In the genomic region with DNA sequence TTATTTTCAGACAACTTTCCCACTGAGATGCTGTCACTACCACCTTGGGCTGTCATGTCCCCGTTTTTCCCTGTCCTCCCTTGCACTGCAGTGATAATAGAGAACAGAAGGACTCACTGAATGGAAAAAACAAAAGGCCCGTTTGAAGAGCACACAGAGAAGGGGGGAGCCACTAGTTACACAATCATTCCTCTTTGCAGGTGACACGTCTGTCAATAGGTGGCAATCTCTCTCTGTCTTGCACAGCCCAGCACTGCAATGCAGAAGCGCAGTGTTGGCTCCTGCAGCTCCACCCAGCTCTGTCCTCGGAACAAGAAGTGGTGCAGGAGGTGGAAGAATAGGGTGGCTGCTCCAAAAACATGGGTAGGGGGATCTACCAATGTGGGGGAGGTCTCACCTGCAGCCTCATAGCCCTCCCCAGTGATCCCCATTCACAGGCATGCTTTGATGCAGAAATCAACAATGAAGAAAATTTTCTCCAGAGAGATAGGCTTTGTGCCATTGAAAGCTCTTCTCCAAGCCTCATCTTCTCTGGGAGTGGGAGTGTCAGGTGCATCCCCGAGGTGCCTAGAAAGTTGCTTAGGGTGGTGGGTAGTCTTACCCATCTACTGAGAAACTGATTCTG, we compare ENCODE assay signal across 1 cellular context.
TF ChIP-seq lines count a peak whose summit lies in the region.

No MANE protein-coding gene starts in this region.

TF ChIP-seq in HepG2, 621 proteins besides CTCF, POLR2A, EP300 and RAD21 (continued from another document and continues in another):
- TF ChIP-seq, protein P1, sequence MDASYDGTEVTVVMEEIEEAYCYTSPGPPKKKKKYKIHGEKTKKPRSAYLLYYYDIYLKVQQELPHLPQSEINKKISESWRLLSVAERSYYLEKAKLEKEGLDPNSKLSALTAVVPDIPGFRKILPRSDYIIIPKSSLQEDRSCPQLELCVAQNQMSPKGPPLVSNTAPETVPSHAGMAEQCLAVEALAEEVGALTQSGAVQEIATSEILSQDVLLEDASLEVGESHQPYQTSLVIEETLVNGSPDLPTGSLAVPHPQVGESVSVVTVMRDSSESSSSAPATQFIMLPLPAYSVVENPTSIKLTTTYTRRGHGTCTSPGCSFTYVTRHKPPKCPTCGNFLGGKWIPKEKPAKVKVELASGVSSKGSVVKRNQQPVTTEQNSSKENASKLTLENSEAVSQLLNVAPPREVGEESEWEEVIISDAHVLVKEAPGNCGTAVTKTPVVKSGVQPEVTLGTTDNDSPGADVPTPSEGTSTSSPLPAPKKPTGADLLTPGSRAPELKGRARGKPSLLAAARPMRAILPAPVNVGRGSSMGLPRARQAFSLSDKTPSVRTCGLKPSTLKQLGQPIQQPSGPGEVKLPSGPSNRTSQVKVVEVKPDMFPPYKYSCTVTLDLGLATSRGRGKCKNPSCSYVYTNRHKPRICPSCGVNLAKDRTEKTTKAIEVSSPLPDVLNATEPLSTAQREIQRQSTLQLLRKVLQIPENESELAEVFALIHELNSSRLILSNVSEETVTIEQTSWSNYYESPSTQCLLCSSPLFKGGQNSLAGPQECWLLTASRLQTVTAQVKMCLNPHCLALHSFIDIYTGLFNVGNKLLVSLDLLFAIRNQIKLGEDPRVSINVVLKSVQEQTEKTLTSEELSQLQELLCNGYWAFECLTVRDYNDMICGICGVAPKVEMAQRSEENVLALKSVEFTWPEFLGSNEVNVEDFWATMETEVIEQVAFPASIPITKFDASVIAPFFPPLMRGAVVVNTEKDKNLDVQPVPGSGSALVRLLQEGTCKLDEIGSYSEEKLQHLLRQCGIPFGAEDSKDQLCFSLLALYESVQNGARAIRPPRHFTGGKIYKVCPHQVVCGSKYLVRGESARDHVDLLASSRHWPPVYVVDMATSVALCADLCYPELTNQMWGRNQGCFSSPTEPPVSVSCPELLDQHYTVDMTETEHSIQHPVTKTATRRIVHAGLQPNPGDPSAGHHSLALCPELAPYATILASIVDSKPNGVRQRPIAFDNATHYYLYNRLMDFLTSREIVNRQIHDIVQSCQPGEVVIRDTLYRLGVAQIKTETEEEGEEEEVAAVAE (CRISPR knock-in tag; IDR thresholded peaks at IDR 0.05; ENCODE audit: borderline replicate concordance), result 0 out of 2 replicates have a peak, but pooled peaks have one; percentile 40
- no peak for TF ChIP-seq NFKB2 (CRISPR knock-in tag; IDR thresholded peaks at IDR 0.05; ENCODE audit: borderline replicate concordance)
- TF ChIP-seq ZNF260 (CRISPR knock-in tag; IDR thresholded peaks at IDR 0.05; ENCODE audit: borderline replicate concordance, low read depth), result no peak
- TF ChIP-seq, protein P2, sequence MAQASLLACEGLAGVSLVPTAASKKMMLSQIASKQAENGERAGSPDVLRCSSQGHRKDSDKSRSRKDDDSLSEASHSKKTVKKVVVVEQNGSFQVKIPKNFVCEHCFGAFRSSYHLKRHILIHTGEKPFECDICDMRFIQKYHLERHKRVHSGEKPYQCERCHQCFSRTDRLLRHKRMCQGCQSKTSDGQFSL (CRISPR knock-in tag; IDR thresholded peaks at IDR 0.05), result peak; percentile 92
- no peak for TF ChIP-seq ZNF768 (CRISPR knock-in tag; IDR thresholded peaks at IDR 0.05)
- TF ChIP-seq KLF13 (CRISPR knock-in tag; IDR thresholded peaks at IDR 0.05), result no peak
- TF ChIP-seq MAFF (IDR thresholded peaks at IDR 0.05; ENCODE audit: low read depth, low read length), result no peak
- TF ChIP-seq, protein P3, sequence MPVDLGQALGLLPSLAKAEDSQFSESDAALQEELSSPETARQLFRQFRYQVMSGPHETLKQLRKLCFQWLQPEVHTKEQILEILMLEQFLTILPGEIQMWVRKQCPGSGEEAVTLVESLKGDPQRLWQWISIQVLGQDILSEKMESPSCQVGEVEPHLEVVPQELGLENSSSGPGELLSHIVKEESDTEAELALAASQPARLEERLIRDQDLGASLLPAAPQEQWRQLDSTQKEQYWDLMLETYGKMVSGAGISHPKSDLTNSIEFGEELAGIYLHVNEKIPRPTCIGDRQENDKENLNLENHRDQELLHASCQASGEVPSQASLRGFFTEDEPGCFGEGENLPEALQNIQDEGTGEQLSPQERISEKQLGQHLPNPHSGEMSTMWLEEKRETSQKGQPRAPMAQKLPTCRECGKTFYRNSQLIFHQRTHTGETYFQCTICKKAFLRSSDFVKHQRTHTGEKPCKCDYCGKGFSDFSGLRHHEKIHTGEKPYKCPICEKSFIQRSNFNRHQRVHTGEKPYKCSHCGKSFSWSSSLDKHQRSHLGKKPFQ (CRISPR knock-in tag; IDR thresholded peaks at IDR 0.05; ENCODE audit: insufficient replicate concordance), result no peak
- TF ChIP-seq, protein P4, sequence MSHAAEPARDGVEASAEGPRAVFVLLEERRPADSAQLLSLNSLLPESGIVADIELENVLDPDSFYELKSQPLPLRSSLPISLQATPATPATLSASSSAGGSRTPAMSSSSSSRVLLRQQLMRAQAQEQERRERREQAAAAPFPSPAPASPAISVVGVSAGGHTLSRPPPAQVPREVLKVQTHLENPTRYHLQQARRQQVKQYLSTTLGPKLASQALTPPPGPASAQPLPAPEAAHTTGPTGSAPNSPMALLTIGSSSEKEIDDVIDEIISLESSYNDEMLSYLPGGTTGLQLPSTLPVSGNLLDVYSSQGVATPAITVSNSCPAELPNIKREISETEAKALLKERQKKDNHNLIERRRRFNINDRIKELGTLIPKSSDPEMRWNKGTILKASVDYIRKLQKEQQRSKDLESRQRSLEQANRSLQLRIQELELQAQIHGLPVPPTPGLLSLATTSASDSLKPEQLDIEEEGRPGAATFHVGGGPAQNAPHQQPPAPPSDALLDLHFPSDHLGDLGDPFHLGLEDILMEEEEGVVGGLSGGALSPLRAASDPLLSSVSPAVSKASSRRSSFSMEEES (CRISPR knock-in tag; IDR thresholded peaks at IDR 0.05), result peak; percentile 35; the same call in 1 of the 2 replicates
- TF ChIP-seq, protein P5, sequence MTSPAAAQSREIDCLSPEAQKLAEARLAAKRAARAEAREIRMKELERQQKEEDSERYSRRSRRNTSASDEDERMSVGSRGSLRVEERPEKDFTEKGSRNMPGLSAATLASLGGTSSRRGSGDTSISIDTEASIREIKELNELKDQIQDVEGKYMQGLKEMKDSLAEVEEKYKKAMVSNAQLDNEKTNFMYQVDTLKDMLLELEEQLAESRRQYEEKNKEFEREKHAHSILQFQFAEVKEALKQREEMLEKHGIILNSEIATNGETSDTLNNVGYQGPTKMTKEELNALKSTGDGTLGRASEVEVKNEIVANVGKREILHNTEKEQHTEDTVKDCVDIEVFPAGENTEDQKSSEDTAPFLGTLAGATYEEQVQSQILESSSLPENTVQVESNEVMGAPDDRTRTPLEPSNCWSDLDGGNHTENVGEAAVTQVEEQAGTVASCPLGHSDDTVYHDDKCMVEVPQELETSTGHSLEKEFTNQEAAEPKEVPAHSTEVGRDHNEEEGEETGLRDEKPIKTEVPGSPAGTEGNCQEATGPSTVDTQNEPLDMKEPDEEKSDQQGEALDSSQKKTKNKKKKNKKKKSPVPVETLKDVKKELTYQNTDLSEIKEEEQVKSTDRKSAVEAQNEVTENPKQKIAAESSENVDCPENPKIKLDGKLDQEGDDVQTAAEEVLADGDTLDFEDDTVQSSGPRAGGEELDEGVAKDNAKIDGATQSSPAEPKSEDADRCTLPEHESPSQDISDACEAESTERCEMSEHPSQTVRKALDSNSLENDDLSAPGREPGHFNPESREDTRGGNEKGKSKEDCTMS (CRISPR knock-in tag; conservative IDR thresholded peaks at IDR 0.05), result no peak
- no peak for TF ChIP-seq ASH2L (IDR thresholded peaks at IDR 0.05; ENCODE audit: insufficient read length, low read depth, low read length)
- peak; percentile 57 for TF ChIP-seq TBX2 (CRISPR knock-in tag; IDR thresholded peaks at IDR 0.05; ENCODE audit: borderline replicate concordance)
- TF ChIP-seq, protein P6, sequence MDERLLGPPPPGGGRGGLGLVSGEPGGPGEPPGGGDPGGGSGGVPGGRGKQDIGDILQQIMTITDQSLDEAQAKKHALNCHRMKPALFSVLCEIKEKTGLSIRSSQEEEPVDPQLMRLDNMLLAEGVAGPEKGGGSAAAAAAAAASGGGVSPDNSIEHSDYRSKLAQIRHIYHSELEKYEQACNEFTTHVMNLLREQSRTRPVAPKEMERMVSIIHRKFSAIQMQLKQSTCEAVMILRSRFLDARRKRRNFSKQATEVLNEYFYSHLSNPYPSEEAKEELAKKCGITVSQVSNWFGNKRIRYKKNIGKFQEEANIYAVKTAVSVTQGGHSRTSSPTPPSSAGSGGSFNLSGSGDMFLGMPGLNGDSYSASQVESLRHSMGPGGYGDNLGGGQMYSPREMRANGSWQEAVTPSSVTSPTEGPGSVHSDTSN (CRISPR knock-in tag; IDR thresholded peaks at IDR 0.05), result 0 out of 2 replicates have a peak, but pooled peaks have one; percentile 39
- TF ChIP-seq, protein P7, sequence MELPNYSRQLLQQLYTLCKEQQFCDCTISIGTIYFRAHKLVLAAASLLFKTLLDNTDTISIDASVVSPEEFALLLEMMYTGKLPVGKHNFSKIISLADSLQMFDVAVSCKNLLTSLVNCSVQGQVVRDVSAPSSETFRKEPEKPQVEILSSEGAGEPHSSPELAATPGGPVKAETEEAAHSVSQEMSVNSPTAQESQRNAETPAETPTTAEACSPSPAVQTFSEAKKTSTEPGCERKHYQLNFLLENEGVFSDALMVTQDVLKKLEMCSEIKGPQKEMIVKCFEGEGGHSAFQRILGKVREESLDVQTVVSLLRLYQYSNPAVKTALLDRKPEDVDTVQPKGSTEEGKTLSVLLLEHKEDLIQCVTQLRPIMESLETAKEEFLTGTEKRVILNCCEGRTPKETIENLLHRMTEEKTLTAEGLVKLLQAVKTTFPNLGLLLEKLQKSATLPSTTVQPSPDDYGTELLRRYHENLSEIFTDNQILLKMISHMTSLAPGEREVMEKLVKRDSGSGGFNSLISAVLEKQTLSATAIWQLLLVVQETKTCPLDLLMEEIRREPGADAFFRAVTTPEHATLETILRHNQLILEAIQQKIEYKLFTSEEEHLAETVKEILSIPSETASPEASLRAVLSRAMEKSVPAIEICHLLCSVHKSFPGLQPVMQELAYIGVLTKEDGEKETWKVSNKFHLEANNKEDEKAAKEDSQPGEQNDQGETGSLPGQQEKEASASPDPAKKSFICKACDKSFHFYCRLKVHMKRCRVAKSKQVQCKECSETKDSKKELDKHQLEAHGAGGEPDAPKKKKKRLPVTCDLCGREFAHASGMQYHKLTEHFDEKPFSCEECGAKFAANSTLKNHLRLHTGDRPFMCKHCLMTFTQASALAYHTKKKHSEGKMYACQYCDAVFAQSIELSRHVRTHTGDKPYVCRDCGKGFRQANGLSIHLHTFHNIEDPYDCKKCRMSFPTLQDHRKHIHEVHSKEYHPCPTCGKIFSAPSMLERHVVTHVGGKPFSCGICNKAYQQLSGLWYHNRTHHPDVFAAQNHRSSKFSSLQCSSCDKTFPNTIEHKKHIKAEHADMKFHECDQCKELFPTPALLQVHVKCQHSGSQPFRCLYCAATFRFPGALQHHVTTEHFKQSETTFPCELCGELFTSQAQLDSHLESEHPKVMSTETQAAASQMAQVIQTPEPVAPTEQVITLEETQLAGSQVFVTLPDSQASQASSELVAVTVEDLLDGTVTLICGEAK (IDR thresholded peaks at IDR 0.05), result no peak
- TF ChIP-seq, protein P7 (CRISPR knock-in tag; IDR thresholded peaks at IDR 0.05), result no peak
- TF ChIP-seq, protein P8, sequence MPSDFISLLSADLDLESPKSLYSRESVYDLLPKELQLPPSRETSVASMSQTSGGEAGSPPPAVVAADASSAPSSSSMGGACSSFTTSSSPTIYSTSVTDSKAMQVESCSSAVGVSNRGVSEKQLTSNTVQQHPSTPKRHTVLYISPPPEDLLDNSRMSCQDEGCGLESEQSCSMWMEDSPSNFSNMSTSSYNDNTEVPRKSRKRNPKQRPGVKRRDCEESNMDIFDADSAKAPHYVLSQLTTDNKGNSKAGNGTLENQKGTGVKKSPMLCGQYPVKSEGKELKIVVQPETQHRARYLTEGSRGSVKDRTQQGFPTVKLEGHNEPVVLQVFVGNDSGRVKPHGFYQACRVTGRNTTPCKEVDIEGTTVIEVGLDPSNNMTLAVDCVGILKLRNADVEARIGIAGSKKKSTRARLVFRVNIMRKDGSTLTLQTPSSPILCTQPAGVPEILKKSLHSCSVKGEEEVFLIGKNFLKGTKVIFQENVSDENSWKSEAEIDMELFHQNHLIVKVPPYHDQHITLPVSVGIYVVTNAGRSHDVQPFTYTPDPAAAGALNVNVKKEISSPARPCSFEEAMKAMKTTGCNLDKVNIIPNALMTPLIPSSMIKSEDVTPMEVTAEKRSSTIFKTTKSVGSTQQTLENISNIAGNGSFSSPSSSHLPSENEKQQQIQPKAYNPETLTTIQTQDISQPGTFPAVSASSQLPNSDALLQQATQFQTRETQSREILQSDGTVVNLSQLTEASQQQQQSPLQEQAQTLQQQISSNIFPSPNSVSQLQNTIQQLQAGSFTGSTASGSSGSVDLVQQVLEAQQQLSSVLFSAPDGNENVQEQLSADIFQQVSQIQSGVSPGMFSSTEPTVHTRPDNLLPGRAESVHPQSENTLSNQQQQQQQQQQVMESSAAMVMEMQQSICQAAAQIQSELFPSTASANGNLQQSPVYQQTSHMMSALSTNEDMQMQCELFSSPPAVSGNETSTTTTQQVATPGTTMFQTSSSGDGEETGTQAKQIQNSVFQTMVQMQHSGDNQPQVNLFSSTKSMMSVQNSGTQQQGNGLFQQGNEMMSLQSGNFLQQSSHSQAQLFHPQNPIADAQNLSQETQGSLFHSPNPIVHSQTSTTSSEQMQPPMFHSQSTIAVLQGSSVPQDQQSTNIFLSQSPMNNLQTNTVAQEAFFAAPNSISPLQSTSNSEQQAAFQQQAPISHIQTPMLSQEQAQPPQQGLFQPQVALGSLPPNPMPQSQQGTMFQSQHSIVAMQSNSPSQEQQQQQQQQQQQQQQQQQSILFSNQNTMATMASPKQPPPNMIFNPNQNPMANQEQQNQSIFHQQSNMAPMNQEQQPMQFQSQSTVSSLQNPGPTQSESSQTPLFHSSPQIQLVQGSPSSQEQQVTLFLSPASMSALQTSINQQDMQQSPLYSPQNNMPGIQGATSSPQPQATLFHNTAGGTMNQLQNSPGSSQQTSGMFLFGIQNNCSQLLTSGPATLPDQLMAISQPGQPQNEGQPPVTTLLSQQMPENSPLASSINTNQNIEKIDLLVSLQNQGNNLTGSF (CRISPR knock-in tag; IDR thresholded peaks at IDR 0.05), result no peak
- TF ChIP-seq GATAD1 (CRISPR knock-in tag; IDR thresholded peaks at IDR 0.05), result peak; percentile 46; the same call in 1 of the 2 replicates
